Comparison of ENCODE assay signal across 8 cellular contexts in genomic region chr14:92748259-92749016, GRCh38. TPM values are rescaled to one million over a fixed set of nuclear protein-coding genes. Genes with fewer than 3 reads are reported as not detected.
DNase-seq lines count a peak whose midpoint lies in the region; ATAC-seq and TF ChIP-seq lines count a peak whose summit lies in the region.

LGMN (minus strand) TSS chr14:92748627; CDS start chr14:92732786, 15,841 bp downstream.

- TF ChIP-seq CTCF in glutamatergic neuron (IDR thresholded peaks at IDR 0.05; ENCODE audit: partially characterized antibody, unreplicated experiment) (no peak), omental fat pad (IDR thresholded peaks at IDR 0.05) (no peak), suprapubic skin (IDR thresholded peaks at IDR 0.05) (no peak)

- peaks cover 1% of the 10 kb centered on the region for H3K27me3 Mint-ChIP-seq in glutamatergic neuron (ENCODE audit: unreplicated experiment)

- H3K9me3 ChIP-seq in suprapubic skin: no peaks in the 10 kb centered on the region

- TF ChIP-seq POLR2A in suprapubic skin (IDR thresholded peaks at IDR 0.05): peak; percentile 63 to 95

- H3K4me1 ChIP-seq in suprapubic skin: peaks cover 12% of the 10 kb centered on the region

- 1% methylated on average over 35 of the region's 50 CpGs for WGBS in suprapubic skin

- peaks cover 3% of the 10 kb centered on the region for H3K36me3 Mint-ChIP-seq in glutamatergic neuron (ENCODE audit: unreplicated experiment)

- H3K4me1 Mint-ChIP-seq in glutamatergic neuron (ENCODE audit: low read depth, unreplicated experiment): peaks cover 12% of the 10 kb centered on the region

- H3K4me3 Mint-ChIP-seq in glutamatergic neuron (ENCODE audit: unreplicated experiment): peak within 1 kb of the TSS; percentile 92

- H3K9me3 Mint-ChIP-seq in glutamatergic neuron (ENCODE audit: unreplicated experiment): peaks cover 3% of the 10 kb centered on the region

- peak; percentile 86 for DNase-seq in DMS153 treated with DMSO at 0.1 percent for 48 hours (lab: John Stamatoyannopoulos, UW; ENCODE audit: unreplicated experiment)
- peak; percentile 63 for DNase-seq in LHCN-M2 (ENCODE audit: low read depth)
- DNase-seq in SK-N-DZ (ENCODE audit: low spot score): peak; percentile 90
- DNase-seq in activated naive CD8-positive, alpha-beta T cell treated with anti-CD3 and anti-CD28 coated beads, Interleukin-2, amount 50 U/mL, for 16 hours (ENCODE audit: low read depth, low spot score): peak; percentile 70
- DNase-seq in glutamatergic neuron: peak; percentile 95
- peak; percentile 83 for DNase-seq in omental fat pad (ENCODE audit: low spot score)
- peak; percentile 97 to 98 for DNase-seq in suprapubic skin (ENCODE audit: low spot score in 2 of 2)

- peak within 1 kb of the TSS; percentile 84 for H3K4me3 ChIP-seq in suprapubic skin

- peak within 1 kb of the TSS; percentile 79 for H3K27ac ChIP-seq in suprapubic skin

- H3K27me3 ChIP-seq in suprapubic skin: no peaks in the 10 kb centered on the region

- ATAC-seq in GM21576 (IDR thresholded peaks at IDR 0.05; ENCODE audit: unreplicated experiment) (peak; percentile 72), omental fat pad (ENCODE audit: low FRiP score) (peak; percentile 99)

- TF ChIP-seq EP300 in suprapubic skin (IDR thresholded peaks at IDR 0.05): no peak

- H3K27ac Mint-ChIP-seq in glutamatergic neuron (ENCODE audit: unreplicated experiment): peak within 1 kb of the TSS; percentile 53

- no peaks in the 10 kb centered on the region for H3K36me3 ChIP-seq in suprapubic skin

RNA-seq across cellular contexts. Expression of gene LGMN, which starts in this region (rescaled TPM):
- total RNA-seq in LHCN-M2 (2014; rRNA removed) (3.3 and 3.8 TPM in 2 replicates), glutamatergic neuron (ENCODE audit: unreplicated experiment) (36.9 TPM), omental fat pad (100 to 1,000 TPM; 161 to 193 (median 175) TPM), suprapubic skin (10 to 100 TPM; 35.8 to 41.9 (median 39.2) TPM)
- polyA plus RNA-seq in LHCN-M2 (2012): 5.5 TPM
- 18.8 and 21.7 TPM in 2 replicates for polyA plus RNA-seq in SK-N-DZ (2014; cell fraction: cytosol; rRNA removed)
- 11.6 and 12.8 TPM in 2 replicates for polyA plus RNA-seq in SK-N-DZ (2014; cell fraction: nucleus; rRNA removed)

Comparison
In these comparisons a context has a peak if more than half of its experiments do, and no peak if none do; other contexts are left out.
1. Peak in every context shown above with its lines: DNase-seq, ATAC-seq, H3K4me3 ChIP-seq and H3K27ac ChIP-seq.